In the genomic region with DNA sequence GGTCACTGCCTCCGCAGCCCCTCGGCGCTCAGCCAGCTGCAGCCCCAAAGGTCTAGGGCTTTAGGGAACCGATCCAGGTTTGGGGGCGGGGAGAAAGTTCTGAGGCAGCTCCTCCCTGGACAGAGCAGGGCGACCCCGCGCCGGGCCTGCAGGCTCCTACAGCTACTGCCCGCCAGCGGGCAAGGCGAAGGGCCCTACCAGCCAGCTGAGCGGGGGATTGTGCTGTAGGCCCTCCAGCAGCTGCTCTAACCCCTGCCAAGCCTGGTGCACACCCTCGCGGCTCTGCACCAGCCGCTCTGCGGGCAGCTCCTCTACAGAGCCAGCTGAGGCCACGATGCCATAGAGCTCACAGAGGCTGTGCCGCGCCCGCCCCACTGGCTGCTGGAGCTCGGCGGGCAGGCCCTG, we compare ENCODE assay signal across 22 cellular contexts. TPM values are rescaled to one million over a fixed set of nuclear protein-coding genes. Genes with fewer than 3 reads are reported as not detected.
DNase-seq lines count a peak whose midpoint lies in the region; ATAC-seq and TF ChIP-seq lines count a peak whose summit lies in the region.
"Had no signal": no experiment of that assay in that cellular context is flagged by ENCODE, and none has a peak within 500 bp of the region (broad histone marks: within the 10 kb centered on the region; RNA-seq: fewer than 3 reads in every experiment).

No MANE protein-coding gene starts in this region.

- ATAC-seq in gastrocnemius medialis (no peak), GM18909 (IDR thresholded peaks at IDR 0.05; ENCODE audit: poor library complexity, unreplicated experiment) (no peak)
- ATAC-seq: effector memory CD8-positive, alpha-beta T cell; GM12878; Right ventricle myocardium inferior; stimulated activated naive CD8-positive, alpha-beta T cell treated with anti-CD3 and anti-CD28 coated beads, Interleukin-15, Interleukin-2, amounts not matched to agents 100 U/mL and 50 U/mL, for 24 hours had no signal

- peak overlapping the region; percentile 24 for H3K27ac ChIP-seq in HL-60 (replicated peaks)
- H3K27ac ChIP-seq in gastrocnemius medialis = peak overlapping the region; percentile 36 to 99 (median 72)
- H3K27ac ChIP-seq: upper lobe of right lung had no signal

- intact Hi-C loops in gastrocnemius medialis (cut with DNase I; ENCODE audit: low total_unique reads) = no loop called here

- no peaks in the 10 kb centered on the region for H3K27me3 ChIP-seq in HL-60 (ENCODE audit: insufficient read depth, poor library complexity, severe bottlenecking)
- no peaks in the 10 kb centered on the region for H3K27me3 ChIP-seq in gastrocnemius medialis
- H3K27me3 ChIP-seq: upper lobe of right lung had no signal

- H3K4me3 ChIP-seq in HL-60 (replicated peaks; ENCODE audit: insufficient read depth, low read length) (no peak overlapping the region), gastrocnemius medialis (no peak overlapping the region)
- H3K4me3 ChIP-seq: GM12878, upper lobe of right lung had no signal

- TF ChIP-seq CTCF in HL-60 (IDR thresholded peaks at IDR 0.05; ENCODE audit: insufficient read depth, low read length) (no peak), gastrocnemius medialis (IDR thresholded peaks at IDR 0.05 in 4 of 5, conservative IDR thresholded peaks at IDR 0.05 in 1 of 5) (no peak)

- no peaks in the 10 kb centered on the region for H3K9me3 ChIP-seq in gastrocnemius medialis
- H3K9me3 ChIP-seq: upper lobe of right lung had no signal

- in situ Hi-C loops in gastrocnemius medialis (cut with MboI; ENCODE audit: low sequenced_read_pairs in 4 of 4) = no loop called here

- no peak for TF ChIP-seq POLR2A in gastrocnemius medialis (IDR thresholded peaks at IDR 0.05)

- DNase-seq in HL-60 (ENCODE audit: low read depth in 1 of 2, low spot score in 1 of 2) = no peak
- peak in 34 of 58 donors; percentile 8 to 67 (median 34) for DNase-seq in anterior cingulate cortex (lab: John Stamatoyannopoulos, UW)
- DNase-seq in midbrain (lab: John Stamatoyannopoulos, UW) = peak; percentile 48
- no peak for DNase-seq in gastrocnemius medialis
- no peak for DNase-seq in NCI-H2029 (lab: John Stamatoyannopoulos, UW)
- DNase-seq in activated gamma-delta T cell (lab: John Stamatoyannopoulos, UW) = no peak
- no peak for DNase-seq in A172 (ENCODE audit: low spot score)
- DNase-seq: DMS79; effector memory CD8-positive, alpha-beta T cell; glutamatergic neuron; H9; immature natural killer cell; NCI-H1105 treated with DMSO at 0.1 percent for 48 hours; NCI-H69; occipital lobe; stimulated activated CD4-positive, alpha-beta T cell treated with anti-CD3 and anti-CD28 coated beads, Interleukin-4, amount 100 ng/mL, for 1 hour; SW 1271; upper lobe of right lung had no signal

- H3K36me3 ChIP-seq in gastrocnemius medialis = peaks cover 0 to 56% of the 10 kb centered on the region in 2 donors

- peaks cover 28 to 32% of the 10 kb centered on the region in 2 donors for H3K4me1 ChIP-seq in gastrocnemius medialis
- H3K4me1 ChIP-seq: upper lobe of right lung had no signal

RNA-seq across cellular contexts. Expression of a gene that starts 14.0 kb away (rescaled TPM):
- total RNA-seq in gastrocnemius medialis = 100 to 1,000 TPM in 3 of 4 donors, 10 to 100 TPM in 1; 79.6 to 282 (median 152) TPM
- 0.17 TPM in 2 replicates for total RNA-seq in A172 (2014; rRNA removed; shearing (Covaris generic))

RNA-seq across cellular contexts. Expression of a gene that starts 30.7 kb away (rescaled TPM):
- total RNA-seq in gastrocnemius medialis = 100 to 1,000 TPM in 1 of 4 donors, 10 to 100 TPM in 3; 23.5 to 127 (median 52.9) TPM
- not detected in 2 replicates for total RNA-seq in A172 (2014; rRNA removed; shearing (Covaris generic))

RNA-seq across cellular contexts. Expression of a gene that starts 32.2 kb away (rescaled TPM):
- total RNA-seq in gastrocnemius medialis = 10 to 100 TPM; 46.5 to 83.2 (median 56.1) TPM
- total RNA-seq in A172 (2014; rRNA removed; shearing (Covaris generic)) = 53.9 and 88.2 TPM in 2 replicates

RNA-seq across cellular contexts. Expression of a gene that starts 35.5 kb away (rescaled TPM):
- 1 to 10 TPM in 1 of 4 donors, under 1 TPM in 2, not detected in 1; 0.15 to 2.7 (median 0.98) TPM for total RNA-seq in gastrocnemius medialis
- 0.09 and 0.10 TPM in 2 replicates for total RNA-seq in A172 (2014; rRNA removed; shearing (Covaris generic))
- total RNA-seq: occipital lobe had no signal

RNA-seq across cellular contexts. Expression of a gene that starts 46.7 kb away (rescaled TPM):
- 100 to 1,000 TPM in 3 of 4 donors, 10 to 100 TPM in 1; 93.8 to 230 (median 114) TPM for total RNA-seq in gastrocnemius medialis
- 87.4 and 97.0 TPM in 2 replicates for total RNA-seq in A172 (2014; rRNA removed; shearing (Covaris generic))

Comparison
In these comparisons a context has a peak if more than half of its experiments do, and no peak if none do; other contexts are left out.
1. DNase-seq: peak in anterior cingulate cortex (34 of 58) and midbrain (single experiment); none in HL-60 (0 of 2), gastrocnemius medialis (0 of 2), NCI-H2029 (single experiment), activated gamma-delta T cell (single experiment) and A172 (single experiment).
2. RNA of a gene that starts 14.0 kb away (total RNA-seq): 79.6 to 282 TPM in gastrocnemius medialis; 0.17 TPM in A172; every median in the first group is over 10 times any median in the second.
3. RNA of a gene that starts 30.7 kb away (total RNA-seq): 23.5 to 127 TPM in gastrocnemius medialis; not detected in A172; every median in the first group is over 10 times any median in the second.